In genomic region chr16:59201821-59202220, GRCh38 we compare ENCODE assay signal across 29 cellular contexts.
"Had no signal": no experiment of that assay in that cellular context is flagged by ENCODE, and none has a peak within 500 bp of the region (broad histone marks: within the 10 kb centered on the region; RNA-seq: fewer than 3 reads in every experiment).

No MANE protein-coding gene starts in this region.

- H3K9me3 ChIP-seq: colonic mucosa, esophagus muscularis mucosa, esophagus squamous epithelium, gastrocnemius medialis, gastroesophageal sphincter, heart left ventricle, heart right ventricle had no signal

- ATAC-seq: effector memory CD8-positive, alpha-beta T cell; esophagus mucosa; foreskin keratinocyte; gastrocnemius medialis; gastroesophageal sphincter; heart left ventricle; heart right ventricle had no signal

- H3K27ac ChIP-seq: colonic mucosa, coronary artery, dorsolateral prefrontal cortex, epithelial cell of prostate, esophagus muscularis mucosa, esophagus squamous epithelium, foreskin keratinocyte, gastrocnemius medialis, gastroesophageal sphincter, heart left ventricle, heart right ventricle had no signal

- H3K27me3 Mint-ChIP-seq: dendritic cell treated with granulocyte-macrophage colony-stimulating factor and Interleukin-4, amounts not matched to agents 40 ng/mL and 50 ng/mL, for 4 days; effector memory CD8-positive, alpha-beta T cell had no signal

- H3K27ac Mint-ChIP-seq: dendritic cell treated with granulocyte-macrophage colony-stimulating factor and Interleukin-4, amounts not matched to agents 40 ng/mL and 50 ng/mL, for 4 days; effector memory CD8-positive, alpha-beta T cell; endodermal cell had no signal

- H3K4me1 ChIP-seq: colonic mucosa, esophagus muscularis mucosa, esophagus squamous epithelium, foreskin keratinocyte, gastrocnemius medialis, gastroesophageal sphincter, heart left ventricle had no signal

- FAIRE-seq: colon, endometrium, endothelial cell of umbilical vein, frontal cortex had no signal

- H3K9me3 Mint-ChIP-seq: dendritic cell treated with granulocyte-macrophage colony-stimulating factor and Interleukin-4, amounts not matched to agents 40 ng/mL and 50 ng/mL, for 4 days had no signal

- DNase-seq: colonic mucosa; cortex of kidney; dermis blood vessel endothelial cell; dorsolateral prefrontal cortex; effector CD4-positive, alpha-beta T cell; effector CD8-positive, alpha-beta T cell; effector memory CD4-positive, alpha-beta T cell; effector memory CD8-positive, alpha-beta T cell; endodermal cell; erythroblast; esophagus squamous epithelium; foreskin fibroblast; foreskin keratinocyte; foreskin melanocyte; gastrocnemius medialis; glutamatergic neuron; head of caudate nucleus; heart left ventricle; heart right ventricle had no signal

- H3K27me3 ChIP-seq: colonic mucosa, esophagus muscularis mucosa, esophagus squamous epithelium, foreskin keratinocyte, gastrocnemius medialis, gastroesophageal sphincter, heart left ventricle, heart right ventricle had no signal

- H3K36me3 ChIP-seq: colonic mucosa, esophagus muscularis mucosa, esophagus squamous epithelium, gastrocnemius medialis, gastroesophageal sphincter, heart left ventricle, heart right ventricle had no signal

- H3K4me3 ChIP-seq: colonic mucosa, coronary artery, dorsolateral prefrontal cortex, esophagus muscularis mucosa, esophagus squamous epithelium, gastrocnemius medialis, gastroesophageal sphincter, heart left ventricle, heart right ventricle had no signal

- H3K4me3 Mint-ChIP-seq: dendritic cell treated with granulocyte-macrophage colony-stimulating factor and Interleukin-4, amounts not matched to agents 40 ng/mL and 50 ng/mL, for 4 days; effector memory CD8-positive, alpha-beta T cell; endodermal cell had no signal
